1 cellular context compared by ENCODE assay signal in the genomic region with DNA sequence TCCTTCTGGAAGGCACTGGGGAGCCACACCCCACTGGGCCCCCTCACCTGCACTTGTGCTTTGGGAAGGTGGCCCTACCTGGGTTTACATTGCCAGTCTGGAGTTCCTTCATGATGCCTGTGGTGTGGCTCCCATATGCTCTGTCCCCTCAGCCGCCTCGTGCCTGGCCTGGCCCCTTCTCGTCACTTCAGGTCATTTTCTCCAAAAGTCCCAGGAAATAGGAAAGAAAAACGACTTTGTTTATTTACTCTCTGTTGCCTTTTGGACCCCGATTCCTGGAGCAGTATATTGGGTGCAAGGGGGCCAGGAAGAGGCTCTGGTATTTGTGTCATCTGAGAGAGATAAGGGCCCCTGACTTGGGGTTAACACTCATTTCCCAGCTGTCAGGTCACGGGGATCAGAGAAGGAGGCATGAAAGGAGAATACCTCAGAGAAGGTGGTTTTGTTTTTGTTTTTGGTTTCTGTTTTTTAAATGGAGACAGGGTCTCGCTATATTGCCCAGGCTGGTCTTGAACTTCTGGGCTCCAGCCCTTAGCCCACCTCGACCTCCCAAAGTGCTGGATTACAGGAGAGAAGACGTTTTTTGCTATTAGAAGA.
A peak's percentile ranks its signal among the peaks of the same experiment; 100 is the strongest.
TF ChIP-seq lines count a peak whose summit lies in the region.

No MANE protein-coding gene starts in this region.

TF ChIP-seq in liver, 16 proteins besides CTCF, POLR2A, EP300 and RAD21 (continued from another document):
- TF ChIP-seq REST (IDR thresholded peaks at IDR 0.05), result no peak
- TF ChIP-seq MAX (IDR thresholded peaks at IDR 0.05), result peak; percentile 69
- TF ChIP-seq HNF4A (conservative IDR thresholded peaks at IDR 0.05), result peak; percentile 68 to 82
- peak; percentile 26 to 59 for TF ChIP-seq RXRA (IDR thresholded peaks at IDR 0.05)
- TF ChIP-seq FOXA2 (IDR thresholded peaks at IDR 0.05), result peak; percentile 41
- no peak for TF ChIP-seq GABPA (IDR thresholded peaks at IDR 0.05 in 1 of 2, conservative IDR thresholded peaks at IDR 0.05 in 1 of 2)
- no peak for TF ChIP-seq ZBTB33 (IDR thresholded peaks at IDR 0.05)
- peak; percentile 36 for TF ChIP-seq HNF4G (IDR thresholded peaks at IDR 0.05)
- peak; percentile 6 to 26 for TF ChIP-seq JUND (IDR thresholded peaks at IDR 0.05)
- peak in 1 of 2 donors; percentile 59 for TF ChIP-seq EGR1 (IDR thresholded peaks at IDR 0.05; ENCODE audit: low read depth in 2 of 2)
- TF ChIP-seq TAF1 (conservative IDR thresholded peaks at IDR 0.05), result no peak
